Comparison of ENCODE assay signal across 21 cellular contexts in genomic region chr5:151178372-151178771, GRCh38. TPM values are rescaled to one million over a fixed set of nuclear protein-coding genes. Genes with fewer than 3 reads are reported as not detected.
DNase-seq lines count a peak whose midpoint lies in the region; ATAC-seq, FAIRE-seq and TF ChIP-seq lines count a peak whose summit lies in the region.
"Had no signal": no experiment of that assay in that cellular context is flagged by ENCODE, and none has a peak within 500 bp of the region (broad histone marks: within the 10 kb centered on the region; RNA-seq: fewer than 3 reads in every experiment).

No MANE protein-coding gene starts in this region.

- TF ChIP-seq EP300 in HepG2 (IDR thresholded peaks at IDR 0.05; ENCODE audit: low read depth in 2 of 2, low read length in 2 of 2) (no peak), HepG2 (CRISPR knock-in tag; IDR thresholded peaks at IDR 0.05; ENCODE audit: borderline replicate concordance) (no peak)

- no peak for ATAC-seq in CD4-positive, CD25-positive, alpha-beta regulatory T cell (ENCODE audit: low read depth in 2 of 2)
- no peak for ATAC-seq in CD8-positive, alpha-beta T cell
- no peak for ATAC-seq in activated T-helper 17 cell treated with anti-CD3 and anti-CD28 coated beads, Interleukin-2, amount 50 U/mL, for 72 hours (replicated peaks)
- ATAC-seq in naive thymus-derived CD4-positive, alpha-beta T cell, result no peak
- no peak for ATAC-seq in HepG2
- no peak for ATAC-seq in HG02840 (IDR thresholded peaks at IDR 0.05; ENCODE audit: low FRiP score, unreplicated experiment)
- ATAC-seq: HCT116 had no signal

- TF ChIP-seq POLR2A in HepG2 (IDR thresholded peaks at IDR 0.05; ENCODE audit: insufficient read depth in 1 of 2, low read depth in 2 of 2, low read length in 2 of 2), result no peak

- no peak for FAIRE-seq in HepG2 (lab: Jason Lieb, UNC)
- FAIRE-seq: HTR-8/SVneo had no signal

- no peak for TF ChIP-seq RAD21 in HepG2 (CRISPR knock-in tag; IDR thresholded peaks at IDR 0.05)

- intact Hi-C loops in CD8-positive, alpha-beta T cell (cut with DNase I, micrococcal nuclease), result no loop called here
- intact Hi-C loops in naive thymus-derived CD4-positive, alpha-beta T cell (cut with micrococcal nuclease), result loop anchor here in 1 of 2 donors (5.0 kb wide), 1 partner anchor 34 kb away; no protein-coding TSS in a partner anchor
- intact Hi-C loops in HepG2 (cut with micrococcal nuclease; ENCODE audit: unreplicated experiment), result no loop called here

- H3K4me1 ChIP-seq in CD4-positive, CD25-positive, alpha-beta regulatory T cell (ENCODE audit: control insufficient read depth, insufficient read depth, low read length, poor library complexity, severe bottlenecking), result no peaks in the 10 kb centered on the region
- no peaks in the 10 kb centered on the region for H3K4me1 ChIP-seq in CD8-positive, alpha-beta T cell (ENCODE audit: insufficient read depth, low read length)
- H3K4me1 ChIP-seq in naive thymus-derived CD4-positive, alpha-beta T cell (ENCODE audit: control insufficient read depth in 2 of 2, insufficient read depth in 2 of 2, low read length in 2 of 2), result no peaks in the 10 kb centered on the region
- no peaks in the 10 kb centered on the region for H3K4me1 ChIP-seq in HepG2 (ENCODE audit: insufficient read depth, low read length)

- no peaks in the 10 kb centered on the region for H3K79me2 ChIP-seq in HepG2 (ENCODE audit: insufficient read depth, low read length)

- in situ Hi-C loops in HepG2 (cut with HindIII; ENCODE audit: extremely low pct_ligation_motif_present, low pct_unique_long_range_greater_than_20kb), result no loop called here

- no peak overlapping the region for H3K4me3 Mint-ChIP-seq in CD4-positive, CD25-positive, alpha-beta regulatory T cell
- no peak overlapping the region for H3K4me3 Mint-ChIP-seq in CD8-positive, alpha-beta T cell
- H3K4me3 Mint-ChIP-seq in activated T-helper 17 cell treated with anti-CD3 and anti-CD28 coated beads, Interleukin-2, amount 50 U/mL, for 72 hours, result no peak overlapping the region
- H3K4me3 Mint-ChIP-seq in naive thymus-derived CD4-positive, alpha-beta T cell, result no peak overlapping the region

- H3K27ac Mint-ChIP-seq in CD4-positive, CD25-positive, alpha-beta regulatory T cell, result peak overlapping the region in 2 of 3 donors; percentile 67 to 85
- H3K27ac Mint-ChIP-seq in CD8-positive, alpha-beta T cell, result peak overlapping the region; percentile 33
- peak overlapping the region; percentile 43 for H3K27ac Mint-ChIP-seq in activated T-helper 17 cell treated with anti-CD3 and anti-CD28 coated beads, Interleukin-2, amount 50 U/mL, for 72 hours
- peak overlapping the region in 7 of 9 donors; percentile 14 to 85 (median 51) for H3K27ac Mint-ChIP-seq in naive thymus-derived CD4-positive, alpha-beta T cell

- 100% methylated on average over 1 of the region's 1 CpG for WGBS in HepG2 (ENCODE audit: low lambda C conversion rate)

- H3K27me3 Mint-ChIP-seq in CD4-positive, CD25-positive, alpha-beta regulatory T cell, result no peaks in the 10 kb centered on the region
- H3K27me3 Mint-ChIP-seq in CD8-positive, alpha-beta T cell (ENCODE audit: low read depth), result no peaks in the 10 kb centered on the region
- no peaks in the 10 kb centered on the region for H3K27me3 Mint-ChIP-seq in activated T-helper 17 cell treated with anti-CD3 and anti-CD28 coated beads, Interleukin-2, amount 50 U/mL, for 72 hours
- no peaks in the 10 kb centered on the region for H3K27me3 Mint-ChIP-seq in naive thymus-derived CD4-positive, alpha-beta T cell

- H3K4me3 ChIP-seq in CD4-positive, CD25-positive, alpha-beta regulatory T cell (ENCODE audit: low read depth, low read length), result no peak overlapping the region
- no peak overlapping the region for H3K4me3 ChIP-seq in CD8-positive, alpha-beta T cell (ENCODE audit: low read depth, low read length)
- H3K4me3 ChIP-seq in naive thymus-derived CD4-positive, alpha-beta T cell (ENCODE audit: low read length), result no peak overlapping the region
- H3K4me3 ChIP-seq in HepG2 (replicated peaks in 1 of 3; ENCODE audit: insufficient read depth in 1 of 3, low read depth in 2 of 3, low read length in 3 of 3), result no peak overlapping the region

- no peak overlapping the region for H3K9ac ChIP-seq in HepG2 (ENCODE audit: insufficient read depth, low read depth, low read length)
- H3K9ac ChIP-seq: SK-N-SH had no signal

- no peak for TF ChIP-seq CTCF in CD8-positive, alpha-beta T cell (IDR thresholded peaks at IDR 0.05)
- TF ChIP-seq CTCF in HepG2 (CRISPR knock-in tag; IDR thresholded peaks at IDR 0.05), result no peak

- peaks cover 0 to 15% (median 12%) of the 10 kb centered on the region in 4 donors for H3K4me1 Mint-ChIP-seq in CD4-positive, CD25-positive, alpha-beta regulatory T cell
- peaks cover 22% of the 10 kb centered on the region for H3K4me1 Mint-ChIP-seq in CD8-positive, alpha-beta T cell (ENCODE audit: low read depth)
- H3K4me1 Mint-ChIP-seq in activated T-helper 17 cell treated with anti-CD3 and anti-CD28 coated beads, Interleukin-2, amount 50 U/mL, for 72 hours, result peaks cover 4% of the 10 kb centered on the region
- peaks cover 7 to 30% (median 12%) of the 10 kb centered on the region in 7 donors for H3K4me1 Mint-ChIP-seq in naive thymus-derived CD4-positive, alpha-beta T cell

- peaks cover 44% of the 10 kb centered on the region for H3K36me3 Mint-ChIP-seq in CD4-positive, CD25-positive, alpha-beta regulatory T cell
- peaks cover 58% of the 10 kb centered on the region for H3K36me3 Mint-ChIP-seq in CD8-positive, alpha-beta T cell
- peaks cover 24% of the 10 kb centered on the region for H3K36me3 Mint-ChIP-seq in activated T-helper 17 cell treated with anti-CD3 and anti-CD28 coated beads, Interleukin-2, amount 50 U/mL, for 72 hours (ENCODE audit: low read depth)
- peaks cover 11 to 51% (median 22%) of the 10 kb centered on the region in 5 donors for H3K36me3 Mint-ChIP-seq in naive thymus-derived CD4-positive, alpha-beta T cell

- peaks cover 57% of the 10 kb centered on the region for H3K36me3 ChIP-seq in CD4-positive, CD25-positive, alpha-beta regulatory T cell (ENCODE audit: control insufficient read depth, insufficient read depth, low read length)
- H3K36me3 ChIP-seq in CD8-positive, alpha-beta T cell (ENCODE audit: insufficient read depth, low read length), result peaks cover 26% of the 10 kb centered on the region
- H3K36me3 ChIP-seq in naive thymus-derived CD4-positive, alpha-beta T cell (ENCODE audit: control insufficient read depth in 2 of 3, insufficient read depth in 3 of 3, low read length in 3 of 3), result peaks cover 6 to 56% (median 8%) of the 10 kb centered on the region in 3 experiments
- no peaks in the 10 kb centered on the region; a peak in 1 of 5 replicates for H3K36me3 ChIP-seq in HepG2 (replicated peaks in 1 of 2; ENCODE audit: control insufficient read depth in 1 of 2, insufficient read depth in 2 of 2, low read length in 2 of 2)

- no peaks in the 10 kb centered on the region for H3K9me3 ChIP-seq in CD4-positive, CD25-positive, alpha-beta regulatory T cell (ENCODE audit: control insufficient read depth in 2 of 2, low read length in 2 of 2)
- H3K9me3 ChIP-seq in CD8-positive, alpha-beta T cell (ENCODE audit: low read length), result no peaks in the 10 kb centered on the region
- no peaks in the 10 kb centered on the region for H3K9me3 ChIP-seq in naive thymus-derived CD4-positive, alpha-beta T cell (ENCODE audit: control insufficient read depth in 2 of 3, low read length in 3 of 3)
- H3K9me3 ChIP-seq in HepG2 (ENCODE audit: low read length), result no peaks in the 10 kb centered on the region
- H3K9me3 ChIP-seq: SK-N-SH had no signal

- no peak overlapping the region for H3K27ac ChIP-seq in CD4-positive, CD25-positive, alpha-beta regulatory T cell (ENCODE audit: insufficient read depth, low read length, poor library complexity, severe bottlenecking)
- no peak overlapping the region for H3K27ac ChIP-seq in CD8-positive, alpha-beta T cell (ENCODE audit: low read depth, low read length)
- H3K27ac ChIP-seq in naive thymus-derived CD4-positive, alpha-beta T cell (ENCODE audit: low read depth, low read length), result no peak overlapping the region
- H3K27ac ChIP-seq in HepG2 (ENCODE audit: extremely low read length, insufficient read depth, low read length), result no peak overlapping the region

- POLR2A ChIA-PET in CD8-positive, alpha-beta T cell (lab: Charles Lee), result no interaction called here
- POLR2A ChIA-PET in naive thymus-derived CD4-positive, alpha-beta T cell (lab: Charles Lee), result interaction anchor here (0.6 kb wide), 1 partner anchor 60 kb away, joined by 3 read pairs; no protein-coding TSS in a partner anchor
- POLR2A ChIA-PET in HepG2 (lab: Yijun Ruan, JAX), result no interaction called here

- no peak overlapping the region for H3K4me2 ChIP-seq in HepG2 (ENCODE audit: low read depth, low read length)
- H3K4me2 ChIP-seq: SK-N-SH had no signal

- CTCF ChIA-PET in CD8-positive, alpha-beta T cell (lab: Charles Lee), result interaction anchor here (1.7 to 2.2 kb wide), 3 partner anchors 13 to 63 kb away, joined by 5 to 9 read pairs (median 7); no protein-coding TSS in a partner anchor
- CTCF ChIA-PET in naive thymus-derived CD4-positive, alpha-beta T cell (lab: Charles Lee), result no interaction called here
- CTCF ChIA-PET in HepG2 (lab: Yijun Ruan, JAX; ENCODE audit: low intra/inter-chr PET ratio, low total read pairs), result no interaction called here

- no peaks in the 10 kb centered on the region for H4K20me1 ChIP-seq in HepG2 (ENCODE audit: insufficient read depth, low read length)

- H2AFZ ChIP-seq in HepG2 (ENCODE audit: low read length), result no peak overlapping the region

- H3K9me3 Mint-ChIP-seq in CD4-positive, CD25-positive, alpha-beta regulatory T cell, result no peaks in the 10 kb centered on the region
- H3K9me3 Mint-ChIP-seq in CD8-positive, alpha-beta T cell, result no peaks in the 10 kb centered on the region
- no peaks in the 10 kb centered on the region for H3K9me3 Mint-ChIP-seq in activated T-helper 17 cell treated with anti-CD3 and anti-CD28 coated beads, Interleukin-2, amount 50 U/mL, for 72 hours
- H3K9me3 Mint-ChIP-seq in naive thymus-derived CD4-positive, alpha-beta T cell, result peaks cover 0 to 4% (median 0%) of the 10 kb centered on the region in 11 donors

- no peak for DNase-seq in CD4-positive, CD25-positive, alpha-beta regulatory T cell
- DNase-seq in CD8-positive, alpha-beta T cell, result peak in 1 of 7 experiments; percentile 5
- no peak for DNase-seq in naive thymus-derived CD4-positive, alpha-beta T cell
- DNase-seq in HepG2 (ENCODE audit: low spot score) (no peak), SHP77 treated with DMSO at 0.1 percent for 48 hours (lab: John Stamatoyannopoulos, UW) (no peak)
- DNase-seq: C1 segment of cervical spinal cord, DMS153, GDM1, GOT3, MM.1S, NCI-H1092 treated with DMSO at 0.1 percent for 48 hours, NCI-H146, NCI-H2081, NCI-H510A, NCI-H748 treated with DMSO at 0.1 percent for 48 hours, SHP77, SK-N-SH had no signal

- no TSS peak for BruUV-seq in HepG2 (replicated peaks; lab: Mats Ljungman, UMichigan)

- H3K27me3 ChIP-seq in CD4-positive, CD25-positive, alpha-beta regulatory T cell (ENCODE audit: control insufficient read depth, insufficient read depth, low read length), result no peaks in the 10 kb centered on the region
- no peaks in the 10 kb centered on the region for H3K27me3 ChIP-seq in CD8-positive, alpha-beta T cell (ENCODE audit: insufficient read depth, low read length)
- H3K27me3 ChIP-seq in naive thymus-derived CD4-positive, alpha-beta T cell (ENCODE audit: control insufficient read depth in 2 of 2, insufficient read depth in 2 of 2, low read length in 2 of 2), result no peaks in the 10 kb centered on the region
- no peaks in the 10 kb centered on the region for H3K27me3 ChIP-seq in HepG2 (ENCODE audit: control insufficient read depth in 1 of 2, insufficient read depth in 2 of 2, low read length in 2 of 2)

RNA-seq across cellular contexts. Expression of gene ANXA6, which starts 20.8 kb away (rescaled TPM):
- 364 TPM for total RNA-seq in CD4-positive, CD25-positive, alpha-beta regulatory T cell
- polyA plus RNA-seq in CD4-positive, CD25-positive, alpha-beta regulatory T cell, result 100 to 1,000 TPM; 171 to 329 (median 244) TPM
- 10 to 100 TPM; 83.5 to 89.4 TPM for total RNA-seq in CD8-positive, alpha-beta T cell
- 100 to 1,000 TPM; 432 to 559 TPM for total RNA-seq in activated T-helper 17 cell treated with anti-CD3 and anti-CD28 coated beads, Interleukin-2, amount 50 U/mL, for 72 hours
- total RNA-seq in naive thymus-derived CD4-positive, alpha-beta T cell, result 100 to 1,000 TPM; 212 to 512 (median 272) TPM
- polyA plus RNA-seq in naive thymus-derived CD4-positive, alpha-beta T cell, result 100 to 1,000 TPM; 272 to 295 TPM
- total RNA-seq in HepG2 (2016; rRNA removed; fragmentation: Illumina TruSeq; extraction: Trizol), result 125 and 154 TPM in 2 replicates
- total RNA-seq in HepG2 (2016; cell fraction: cytosol; rRNA removed; fragmentation: Illumina TruSeq; extraction: Trizol; ENCODE audit: low read depth), result 13.0 and 15.5 TPM in 2 replicates
- 125 and 156 TPM in 2 replicates for total RNA-seq in HepG2 (2016; cell fraction: insoluble cytoplasmic fraction; rRNA removed; fragmentation: Illumina TruSeq; extraction: Trizol)
- 28.1 and 29.3 TPM in 2 replicates for total RNA-seq in HepG2 (2016; cell fraction: membrane; rRNA removed; fragmentation: Illumina TruSeq; extraction: Trizol)
- total RNA-seq in HepG2 (2016; cell fraction: nucleus; rRNA removed; fragmentation: Illumina TruSeq; extraction: Trizol), result 84.2 and 86.1 TPM in 2 replicates
- polyA plus RNA-seq in HepG2 (2011; rRNA removed), result 103 and 120 TPM in 2 replicates
- polyA plus RNA-seq in HepG2 (2011; cell fraction: cytosol; rRNA removed), result 124 and 134 TPM in 2 replicates
- polyA plus RNA-seq in HepG2 (2011; cell fraction: nucleus; rRNA removed), result 132 and 143 TPM in 2 replicates
- polyA plus RNA-seq in HepG2 (2012), result 69.6 and 82.1 TPM in 2 replicates
- 9.6 and 11.8 TPM in 2 replicates for polyA plus RNA-seq in HepG2 (2016; cell fraction: cytosol; fragmentation: Illumina TruSeq; extraction: Trizol; ENCODE audit: low read depth)
- 126 and 134 TPM in 2 replicates for polyA plus RNA-seq in HepG2 (2016; cell fraction: insoluble cytoplasmic fraction; fragmentation: Illumina TruSeq; extraction: Trizol; ENCODE audit: low read depth)
- polyA plus RNA-seq in HepG2 (2016; cell fraction: membrane; fragmentation: Illumina TruSeq; extraction: Trizol; ENCODE audit: low read depth), result 18.1 and 19.2 TPM in 2 replicates
- polyA plus RNA-seq in HepG2 (2016; cell fraction: nucleus; fragmentation: Illumina TruSeq; extraction: Trizol; ENCODE audit: insufficient read depth, low read depth), result 81.8 and 98.3 TPM in 2 replicates
- polyA minus RNA-seq in HepG2 (2011; rRNA and poly(A)+ RNA removed; ENCODE audit: low replicate concordance), result 67.1 and 157 TPM in 2 replicates
- polyA minus RNA-seq in HepG2 (2011; cell fraction: cytosol; rRNA and poly(A)+ RNA removed), result 96.9 and 110 TPM in 2 replicates
- 81.6 and 116 TPM in 2 replicates for polyA minus RNA-seq in HepG2 (2011; cell fraction: nucleus; rRNA and poly(A)+ RNA removed)

RNA-seq across cellular contexts. Expression of gene CCDC69, which starts 45.5 kb away (rescaled TPM):
- 104 TPM for total RNA-seq in CD4-positive, CD25-positive, alpha-beta regulatory T cell
- 10 to 100 TPM; 78.2 to 97.0 (median 87.7) TPM for polyA plus RNA-seq in CD4-positive, CD25-positive, alpha-beta regulatory T cell
- 10 to 100 TPM; 96.3 to 98.5 TPM for total RNA-seq in CD8-positive, alpha-beta T cell
- 10 to 100 TPM; 27.4 to 40.1 TPM for total RNA-seq in activated T-helper 17 cell treated with anti-CD3 and anti-CD28 coated beads, Interleukin-2, amount 50 U/mL, for 72 hours
- 100 to 1,000 TPM in 1 of 5 experiments, 10 to 100 TPM in 4; 63.6 to 104 (median 94.1) TPM for total RNA-seq in naive thymus-derived CD4-positive, alpha-beta T cell
- 100 to 1,000 TPM in 1 of 2 donors, 10 to 100 TPM in 1; 70.4 to 112 TPM for polyA plus RNA-seq in naive thymus-derived CD4-positive, alpha-beta T cell
- 45.2 and 46.3 TPM in 2 replicates for total RNA-seq in HepG2 (2016; rRNA removed; fragmentation: Illumina TruSeq; extraction: Trizol)
- 55.5 and 59.1 TPM in 2 replicates for total RNA-seq in HepG2 (2016; cell fraction: cytosol; rRNA removed; fragmentation: Illumina TruSeq; extraction: Trizol; ENCODE audit: low read depth)
- total RNA-seq in HepG2 (2016; cell fraction: insoluble cytoplasmic fraction; rRNA removed; fragmentation: Illumina TruSeq; extraction: Trizol), result 40.1 and 44.9 TPM in 2 replicates
- total RNA-seq in HepG2 (2016; cell fraction: membrane; rRNA removed; fragmentation: Illumina TruSeq; extraction: Trizol), result 122 and 135 TPM in 2 replicates
- 20.8 and 25.7 TPM in 2 replicates for total RNA-seq in HepG2 (2016; cell fraction: nucleus; rRNA removed; fragmentation: Illumina TruSeq; extraction: Trizol)
- polyA plus RNA-seq in HepG2 (2011; rRNA removed), result 12.2 and 14.4 TPM in 2 replicates
- polyA plus RNA-seq in HepG2 (2011; cell fraction: cytosol; rRNA removed), result 10.9 and 17.9 TPM in 2 replicates
- polyA plus RNA-seq in HepG2 (2011; cell fraction: nucleus; rRNA removed), result 5.2 and 8.5 TPM in 2 replicates
- polyA plus RNA-seq in HepG2 (2012), result 11.3 and 12.9 TPM in 2 replicates
- 76.9 and 83.3 TPM in 2 replicates for polyA plus RNA-seq in HepG2 (2016; cell fraction: cytosol; fragmentation: Illumina TruSeq; extraction: Trizol; ENCODE audit: low read depth)
- 49.2 and 57.5 TPM in 2 replicates for polyA plus RNA-seq in HepG2 (2016; cell fraction: insoluble cytoplasmic fraction; fragmentation: Illumina TruSeq; extraction: Trizol; ENCODE audit: low read depth)
- 129 and 152 TPM in 2 replicates for polyA plus RNA-seq in HepG2 (2016; cell fraction: membrane; fragmentation: Illumina TruSeq; extraction: Trizol; ENCODE audit: low read depth)
- 30.6 and 33.2 TPM in 2 replicates for polyA plus RNA-seq in HepG2 (2016; cell fraction: nucleus; fragmentation: Illumina TruSeq; extraction: Trizol; ENCODE audit: insufficient read depth, low read depth)
- 0.35 and 14.2 TPM in 2 replicates for polyA minus RNA-seq in HepG2 (2011; rRNA and poly(A)+ RNA removed; ENCODE audit: low replicate concordance)
- 5.0 and 5.8 TPM in 2 replicates for polyA minus RNA-seq in HepG2 (2011; cell fraction: cytosol; rRNA and poly(A)+ RNA removed)
- polyA minus RNA-seq in HepG2 (2011; cell fraction: nucleus; rRNA and poly(A)+ RNA removed), result 6.7 and 12.7 TPM in 2 replicates
